ENCODE assay signal across 8 cellular contexts in the genomic region with DNA sequence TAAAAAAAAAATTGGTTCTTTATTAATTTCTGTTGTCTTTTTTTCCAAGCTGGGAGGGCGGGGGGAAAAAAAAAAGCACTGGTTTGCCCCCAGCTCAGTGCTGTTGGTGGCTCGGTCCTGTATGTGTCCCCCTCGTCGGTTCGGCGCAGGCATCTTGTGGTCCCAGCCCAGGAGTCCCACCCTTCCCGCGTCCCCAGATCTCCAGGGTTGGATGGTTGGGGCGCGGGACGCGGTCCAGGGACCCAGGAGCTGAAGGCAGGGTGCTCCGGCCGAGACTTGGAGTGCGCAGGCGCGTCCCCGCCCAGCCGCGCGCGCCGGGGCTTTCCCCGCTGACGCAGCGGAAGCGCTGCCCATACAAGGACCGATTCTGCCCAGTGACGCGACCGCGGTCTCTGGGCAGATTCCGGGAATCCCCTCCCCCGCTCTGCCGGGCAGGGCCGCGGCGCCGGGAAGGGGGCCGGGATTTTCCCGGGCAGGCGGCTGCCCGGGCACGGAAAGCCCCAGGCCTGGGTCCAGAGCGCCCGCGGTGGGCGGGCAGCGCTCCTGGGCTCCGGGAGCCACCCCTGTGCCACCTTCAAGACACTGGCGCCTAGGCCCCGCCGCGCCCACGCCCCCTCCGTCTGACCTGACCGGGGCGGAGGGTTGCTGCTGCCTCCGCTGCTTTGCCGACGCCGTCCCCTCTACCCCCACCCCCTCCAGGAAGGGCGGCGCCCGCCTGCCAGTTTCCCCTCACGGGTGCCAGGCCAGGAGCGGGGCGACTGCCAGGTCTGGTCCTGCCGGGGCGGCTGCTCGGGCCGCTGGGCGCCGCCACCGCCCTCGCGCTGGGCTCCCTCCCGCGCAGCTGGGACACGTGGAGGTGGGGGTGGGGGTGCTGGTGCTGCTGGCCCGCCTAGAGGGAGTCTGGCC. TPM values are rescaled to one million over a fixed set of nuclear protein-coding genes. Genes with fewer than 3 reads are reported as not detected.
DNase-seq lines count a peak whose midpoint lies in the region; FAIRE-seq and TF ChIP-seq lines count a peak whose summit lies in the region.

No MANE protein-coding gene starts in this region.

- FAIRE-seq in H1 (lab: Jason Lieb, UNC), result no peak

- H3K4me1 ChIP-seq in H1 (replicated peaks in 1 of 4; ENCODE audit: control insufficient read depth in 3 of 4, insufficient read depth in 4 of 4, low read length in 3 of 4), result peaks cover 5 to 33% (median 22%) of the 10 kb centered on the region in 4 experiments

- H3K23ac ChIP-seq in H1 (ENCODE audit: insufficient read length), result no peak overlapping the region

- no peak overlapping the region for H2BK15ac ChIP-seq in H1 (ENCODE audit: low read length)

- peak overlapping the region; percentile 75 for H2BK5ac ChIP-seq in H1 (ENCODE audit: low read depth, low read length)

- TF ChIP-seq CTCF in H1 (IDR thresholded peaks at IDR 0.05; ENCODE audit: control extremely low read depth in 1 of 3, insufficient read depth in 1 of 3, low read depth in 1 of 3, low read length in 3 of 3), result no peak

- H2BK12ac ChIP-seq in H1 (ENCODE audit: low read depth, low read length), result no peak overlapping the region; the same call in 1 of the 2 replicates

- peak overlapping the region; percentile 68 to 80 (median 75) for H3K9ac ChIP-seq in H1 (replicated peaks in 1 of 4; ENCODE audit: extremely low read depth in 1 of 4, low read depth in 3 of 4, low read length in 3 of 4)

- H3K18ac ChIP-seq in H1 (ENCODE audit: extremely low read depth, low read length), result peak overlapping the region; percentile 48; the same call in 1 of the 2 replicates

- in situ Hi-C loops in GM18951 (cut with MboI; ENCODE audit: low sequenced_read_pairs, unreplicated experiment), result no loop called here

- TF ChIP-seq POLR2A in GM18951 (IDR thresholded peaks at IDR 0.05; ENCODE audit: extremely low read depth, insufficient read depth, insufficient read length) (peak; percentile 64), H1 (IDR thresholded peaks at IDR 0.05; ENCODE audit: control extremely low read depth in 1 of 2, low read depth in 2 of 2, low read length in 2 of 2) (peak; percentile 84 to 88)

- peak overlapping the region; percentile 94 for H4K91ac ChIP-seq in H1 (replicated peaks; ENCODE audit: insufficient read length, low read length)

- H3K4ac ChIP-seq in H1 (replicated peaks; ENCODE audit: insufficient read length, low read depth, low read length), result no peak overlapping the region

- POLR2A ChIA-PET in H1 (lab: Charles Lee; ENCODE audit: partially characterized antibody), result interaction anchor here (0.7 to 15.2 kb wide), 20 partner anchors 7 to 359 kb away, joined by 3 to 317 read pairs (median 4); a partner anchor contains a TSS

- no peak overlapping the region for H3K56ac ChIP-seq in H1 (replicated peaks; ENCODE audit: insufficient read length, low read depth, low read length)

- H3K14ac ChIP-seq in H1 (ENCODE audit: insufficient read length), result no peak overlapping the region

- no peak overlapping the region for H2AFZ ChIP-seq in H1 (ENCODE audit: low read length)

- peak overlapping the region; percentile 95; the same call in 1 of the 2 replicates for H4K8ac ChIP-seq in H1 (ENCODE audit: extremely low read depth, insufficient read depth, low read length)

- no peak overlapping the region for H2BK20ac ChIP-seq in H1 (ENCODE audit: low read length)

- no peak overlapping the region for H2AK5ac ChIP-seq in H1 (ENCODE audit: low read depth, low read length)

- TF ChIP-seq EP300 in H1 (IDR thresholded peaks at IDR 0.05; ENCODE audit: borderline replicate concordance in 1 of 2, low read depth in 2 of 2, low read length in 2 of 2), result peak in 1 of 2 experiments; percentile 73; a peak in 1 of 3 replicates

- DNase-seq in AG08396 (ENCODE audit: low spot score) (peak; percentile 98), HK-2 (ENCODE audit: unreplicated experiment) (peak; percentile 96), NOMO-1 (lab: John Stamatoyannopoulos, UW; ENCODE audit: unreplicated experiment in 2 of 2) (peak; percentile 75 to 90), H1 (ENCODE audit: low read depth in 1 of 2, low spot score in 2 of 2) (peak in 1 of 2 experiments; percentile 95), mesenteric fat pad (ENCODE audit: low spot score) (peak; percentile 99)
- peak; percentile 87 for DNase-seq in activated CD8-positive, alpha-beta memory T cell treated with anti-CD3 and anti-CD28 coated beads, Interleukin-2, amount 50 U/mL, for 1 hour (ENCODE audit: extremely low read depth)
- DNase-seq in stimulated activated CD8-positive, alpha-beta memory T cell treated with anti-CD3 and anti-CD28 coated beads, Interleukin-15, amount 100 ng/mL, for 1 hour (ENCODE audit: low read depth), result peak; percentile 82

- H3K36me3 ChIP-seq in H1 (ENCODE audit: control insufficient read depth in 2 of 4, insufficient read depth in 4 of 4, low read length in 3 of 4), result peaks cover 0 to under 1% (median 0%) of the 10 kb centered on the region in 4 experiments; a peak in 1 of 8 replicates

- H3K27ac ChIP-seq in H1 (ENCODE audit: low read depth, low read length), result peak overlapping the region; percentile 88

- H3K4me3 ChIP-seq in H1 (ENCODE audit: extremely low read depth in 1 of 4, insufficient read depth in 2 of 4, low read depth in 3 of 4, low read length in 4 of 4), result peak overlapping the region; percentile 46 to 71 (median 54)

- H4K20me1 ChIP-seq in H1 (replicated peaks in 1 of 2; ENCODE audit: control insufficient read depth in 1 of 2, insufficient read depth in 2 of 2, low read length in 2 of 2), result no peaks in the 10 kb centered on the region

- H3K79me1 ChIP-seq in H1 (ENCODE audit: low read depth, low read length), result no peaks in the 10 kb centered on the region

- H3K9me3 ChIP-seq in H1 (ENCODE audit: insufficient read depth in 2 of 2, low read depth in 1 of 2, low read length in 1 of 2), result no peaks in the 10 kb centered on the region

- CTCF ChIA-PET in H1 (lab: Charles Lee; ENCODE audit: partially characterized antibody), result interaction anchor here (1.1 to 17.9 kb wide), 5 partner anchors 14 to 82 kb away, joined by 6 to 288 read pairs (median 60); no protein-coding TSS in a partner anchor

- 1% methylated on average over 44 of the region's 81 CpGs; no CpG with 5 or more reads in 1 of the 2 experiments for WGBS in H1 (ENCODE audit: extremely low coverage in 1 of 2, insufficient coverage in 1 of 2, insufficient read length in 1 of 2, insufficient replicate concordance in 2 of 2, low coverage in 1 of 2, low lambda C conversion rate in 2 of 2, missing lambda C conversion rate in 1 of 2), 2 experiments

- no peak for TF ChIP-seq RAD21 in H1 (IDR thresholded peaks at IDR 0.05 in 1 of 2, conservative IDR thresholded peaks at IDR 0.05 in 1 of 2; ENCODE audit: low read depth in 2 of 2, low read length in 2 of 2)

- H3K27me3 ChIP-seq in H1 (replicated peaks in 1 of 4; ENCODE audit: control insufficient read depth in 3 of 4, extremely low read depth in 1 of 4, insufficient read depth in 3 of 4, low read length in 3 of 4), result peaks cover 0 to 18% (median 13%) of the 10 kb centered on the region in 4 experiments; a peak in 5 of 7 replicates

- H3K79me2 ChIP-seq in H1 (ENCODE audit: control insufficient read depth in 1 of 2, insufficient read depth in 2 of 2, low read length in 2 of 2), result no peaks in the 10 kb centered on the region

- peak overlapping the region; percentile 55 for H4K5ac ChIP-seq in H1 (ENCODE audit: insufficient read length, low read depth, low read length)

- no peak overlapping the region for H2BK120ac ChIP-seq in H1 (replicated peaks; ENCODE audit: low read depth, low read length)

- H3K4me2 ChIP-seq in H1 (ENCODE audit: insufficient read depth in 1 of 2, low read depth in 2 of 2, low read length in 2 of 2), result peak overlapping the region; percentile 74 to 97

- H3K23me2 ChIP-seq in H1 (ENCODE audit: low read depth, low read length), result peaks cover 29% of the 10 kb centered on the region

RNA-seq across cellular contexts. Expression of a gene that starts 2.3 kb away (rescaled TPM):
- total RNA-seq in H1 (2021; fragmentation: NEBNext Ultra II Directional; extraction: Animal tissue kit (Norgen Biotek cat#: 25700)), result 7.4 and 8.6 TPM in 2 replicates
- polyA plus RNA-seq in H1 (2011; rRNA removed), result 10.0 and 14.1 TPM in 2 replicates
- 9.2 TPM for polyA plus RNA-seq in H1 (2011; cell fraction: cytosol; rRNA removed)
- 12.1 TPM for polyA plus RNA-seq in H1 (2011; cell fraction: nucleus; rRNA removed)
- polyA plus RNA-seq in H1 (2012, experiment 1 of 2), result 4.8 to 7.1 TPM (median 5.6 TPM) in 4 replicates
- 5.9 TPM for polyA plus RNA-seq in H1 (2012, experiment 2 of 2)
- polyA plus RNA-seq in H1 (2013, experiment 1 of 2), result 6.9 TPM
- 6.5 TPM for polyA plus RNA-seq in H1 (2013, experiment 2 of 2)
- 1.8 TPM in 2 replicates for polyA minus RNA-seq in H1 (2011; rRNA and poly(A)+ RNA removed)
- polyA minus RNA-seq in H1 (2011; cell fraction: cytosol; rRNA and poly(A)+ RNA removed), result 8.7 TPM
- 21.3 TPM for polyA minus RNA-seq in H1 (2011; cell fraction: nucleus; rRNA and poly(A)+ RNA removed)
- 800 TPM for total RNA-seq in mesenteric fat pad

RNA-seq across cellular contexts. Expression of a gene that starts 8.1 kb away (rescaled TPM):
- total RNA-seq in H1 (2021; fragmentation: NEBNext Ultra II Directional; extraction: Animal tissue kit (Norgen Biotek cat#: 25700)), result 380 and 404 TPM in 2 replicates
- 748 and 904 TPM in 2 replicates for polyA plus RNA-seq in H1 (2011; rRNA removed)
- 586 TPM for polyA plus RNA-seq in H1 (2011; cell fraction: cytosol; rRNA removed)
- 569 TPM for polyA plus RNA-seq in H1 (2011; cell fraction: nucleus; rRNA removed)
- polyA plus RNA-seq in H1 (2012, experiment 1 of 2), result 543 to 655 TPM (median 640 TPM) in 4 replicates
- 855 TPM for polyA plus RNA-seq in H1 (2012, experiment 2 of 2)
- polyA plus RNA-seq in H1 (2013, experiment 1 of 2), result 237 TPM
- 231 TPM for polyA plus RNA-seq in H1 (2013, experiment 2 of 2)
- 210 and 286 TPM in 2 replicates for polyA minus RNA-seq in H1 (2011; rRNA and poly(A)+ RNA removed)
- 286 TPM for polyA minus RNA-seq in H1 (2011; cell fraction: cytosol; rRNA and poly(A)+ RNA removed)
- 120 TPM for polyA minus RNA-seq in H1 (2011; cell fraction: nucleus; rRNA and poly(A)+ RNA removed)
- total RNA-seq in mesenteric fat pad, result 238 TPM

RNA-seq across cellular contexts. Expression of a gene that starts 8.3 kb away (rescaled TPM):
- total RNA-seq in H1 (2021; fragmentation: NEBNext Ultra II Directional; extraction: Animal tissue kit (Norgen Biotek cat#: 25700)), result 41.3 and 42.3 TPM in 2 replicates
- polyA plus RNA-seq in H1 (2011; rRNA removed), result 3.4 and 8.2 TPM in 2 replicates
- 0.57 TPM for polyA plus RNA-seq in H1 (2011; cell fraction: cytosol; rRNA removed)
- 0.21 TPM for polyA plus RNA-seq in H1 (2011; cell fraction: nucleus; rRNA removed)
- polyA plus RNA-seq in H1 (2012, experiment 1 of 2), result 9.7 to 60.5 TPM (median 32.8 TPM) in 4 replicates
- polyA plus RNA-seq in H1 (2012, experiment 2 of 2), result 11.1 TPM
- 20.3 TPM for polyA plus RNA-seq in H1 (2013, experiment 1 of 2)
- polyA plus RNA-seq in H1 (2013, experiment 2 of 2), result 24.5 TPM
- 4.4 and 10.5 TPM in 2 replicates for polyA minus RNA-seq in H1 (2011; rRNA and poly(A)+ RNA removed)
- not detected for polyA minus RNA-seq in H1 (2011; cell fraction: cytosol; rRNA and poly(A)+ RNA removed)
- not detected for polyA minus RNA-seq in H1 (2011; cell fraction: nucleus; rRNA and poly(A)+ RNA removed)
- 2.1 TPM for total RNA-seq in mesenteric fat pad

RNA-seq across cellular contexts. Expression of a gene that starts 12.8 kb away (rescaled TPM):
- 67.5 and 67.9 TPM in 2 replicates for total RNA-seq in H1 (2021; fragmentation: NEBNext Ultra II Directional; extraction: Animal tissue kit (Norgen Biotek cat#: 25700))
- polyA plus RNA-seq in H1 (2011; rRNA removed), result 120 and 141 TPM in 2 replicates
- 161 TPM for polyA plus RNA-seq in H1 (2011; cell fraction: cytosol; rRNA removed)
- 134 TPM for polyA plus RNA-seq in H1 (2011; cell fraction: nucleus; rRNA removed)
- 81.7 to 123 TPM (median 102 TPM) in 4 replicates for polyA plus RNA-seq in H1 (2012, experiment 1 of 2)
- polyA plus RNA-seq in H1 (2012, experiment 2 of 2), result 95.9 TPM
- polyA plus RNA-seq in H1 (2013, experiment 1 of 2), result 35.1 TPM
- 33.3 TPM for polyA plus RNA-seq in H1 (2013, experiment 2 of 2)
- 103 and 105 TPM in 2 replicates for polyA minus RNA-seq in H1 (2011; rRNA and poly(A)+ RNA removed)
- 52.5 TPM for polyA minus RNA-seq in H1 (2011; cell fraction: cytosol; rRNA and poly(A)+ RNA removed)
- 32.0 TPM for polyA minus RNA-seq in H1 (2011; cell fraction: nucleus; rRNA and poly(A)+ RNA removed)
- 2.7 TPM for total RNA-seq in mesenteric fat pad

RNA-seq across cellular contexts. Expression of a gene that starts 18.2 kb away (rescaled TPM):
- total RNA-seq in H1 (2021; fragmentation: NEBNext Ultra II Directional; extraction: Animal tissue kit (Norgen Biotek cat#: 25700)), result 59.3 and 63.2 TPM in 2 replicates
- polyA plus RNA-seq in H1 (2011; rRNA removed), result 23.8 and 39.2 TPM in 2 replicates
- 52.1 TPM for polyA plus RNA-seq in H1 (2011; cell fraction: cytosol; rRNA removed)
- 124 TPM for polyA plus RNA-seq in H1 (2011; cell fraction: nucleus; rRNA removed)
- polyA plus RNA-seq in H1 (2012, experiment 1 of 2), result 72.5 to 107 TPM (median 96.5 TPM) in 4 replicates
- 35.9 TPM for polyA plus RNA-seq in H1 (2012, experiment 2 of 2)
- polyA plus RNA-seq in H1 (2013, experiment 1 of 2), result 47.5 TPM
- polyA plus RNA-seq in H1 (2013, experiment 2 of 2), result 40.1 TPM
- 25.1 and 27.9 TPM in 2 replicates for polyA minus RNA-seq in H1 (2011; rRNA and poly(A)+ RNA removed)
- 17.9 TPM for polyA minus RNA-seq in H1 (2011; cell fraction: cytosol; rRNA and poly(A)+ RNA removed)
- 50.3 TPM for polyA minus RNA-seq in H1 (2011; cell fraction: nucleus; rRNA and poly(A)+ RNA removed)
- total RNA-seq in mesenteric fat pad, result 57.7 TPM

Comparison
In these comparisons a context has a peak if more than half of its experiments do, and no peak if none do; other contexts are left out.
1. RNA of a gene that starts 2.3 kb away (total RNA-seq): 800 TPM in mesenteric fat pad (single experiment); 7.4 to 8.6 TPM in H1; every median in the first group is over 10 times any median in the second.
2. RNA of a gene that starts 8.3 kb away (total RNA-seq): 41.3 to 42.3 TPM in H1; 2.1 TPM in mesenteric fat pad (single experiment); every median in the first group is over 10 times any median in the second.